Comparison of ENCODE assay signal across 8 cellular contexts in the genomic region with DNA sequence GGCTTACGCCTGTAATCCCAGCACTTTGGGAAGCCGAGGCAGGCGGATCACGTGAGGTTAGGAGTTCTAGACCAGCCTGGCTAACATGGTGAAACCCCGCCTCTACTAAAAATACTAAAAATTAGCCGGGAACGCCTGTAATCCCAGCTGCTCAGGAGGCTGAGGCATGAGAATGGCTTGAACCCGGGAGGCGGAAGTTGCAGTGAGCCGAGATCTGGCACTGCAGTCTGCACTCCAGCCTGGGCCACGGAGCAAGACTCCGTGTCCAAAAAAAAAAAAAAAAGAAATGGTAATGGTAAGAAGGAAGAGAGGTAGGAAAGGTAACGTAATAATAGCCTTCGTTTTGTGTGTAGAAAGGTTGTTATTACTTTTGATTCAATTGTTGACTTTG. TPM values are rescaled to one million over a fixed set of nuclear protein-coding genes. Genes with fewer than 3 reads are reported as not detected.
A peak's percentile ranks its signal among the peaks of the same experiment; 100 is the strongest.
DNase-seq lines count a peak whose midpoint lies in the region; ATAC-seq and TF ChIP-seq lines count a peak whose summit lies in the region.

No MANE protein-coding gene starts in this region.

- DNase-seq in neural crest cell (ENCODE audit: low read depth, low spot score) (no peak), putamen (ENCODE audit: low spot score) (no peak), NCI-H1436 (lab: John Stamatoyannopoulos, UW) (no peak)

- peak overlapping the region; percentile 98 for H3K27ac Mint-ChIP-seq in neural crest cell (ENCODE audit: unreplicated experiment)

- ATAC-seq in GM21717 (IDR thresholded peaks at IDR 0.05; ENCODE audit: unreplicated experiment): no peak
- ATAC-seq in HG02938 (IDR thresholded peaks at IDR 0.05; ENCODE audit: unreplicated experiment): no peak

- peaks cover 30% of the 10 kb centered on the region for H3K4me1 Mint-ChIP-seq in neural crest cell

- H2AFZ ChIP-seq in OCI-LY1 (ENCODE audit: low read length): no peak overlapping the region

- H3K9me3 ChIP-seq in DOHH2 (ENCODE audit: control insufficient read depth, insufficient read depth, low read length) (no peaks in the 10 kb centered on the region), OCI-LY1 (ENCODE audit: low read length) (no peaks in the 10 kb centered on the region), endocrine pancreas (ENCODE audit: control insufficient read depth, low read length) (no peaks in the 10 kb centered on the region)

- peak overlapping the region; percentile 97 for H3K4me3 ChIP-seq in DOHH2 (ENCODE audit: low read length)
- H3K4me3 ChIP-seq in OCI-LY1 (ENCODE audit: low read depth, low read length, poor library complexity, severe bottlenecking): peak overlapping the region; percentile 89
- H3K4me3 ChIP-seq in endocrine pancreas (ENCODE audit: control insufficient read depth, insufficient read depth, low read length): peak overlapping the region; percentile 68

- H3K9me3 Mint-ChIP-seq in neural crest cell: no peaks in the 10 kb centered on the region

- peaks cover 10% of the 10 kb centered on the region for H3K36me3 Mint-ChIP-seq in neural crest cell (ENCODE audit: low read depth)

- H3K4me2 ChIP-seq in DOHH2 (ENCODE audit: low read length): peak overlapping the region; percentile 82
- peak overlapping the region; percentile 90 for H3K4me2 ChIP-seq in OCI-LY1 (ENCODE audit: low read length)

- H3F3A ChIP-seq in DOHH2 (ENCODE audit: control insufficient read depth, insufficient read depth) (peaks cover 2% of the 10 kb centered on the region; the same call in 1 of the 2 replicates), OCI-LY1 (ENCODE audit: insufficient read depth, low read length) (no peaks in the 10 kb centered on the region)

- peaks cover 15% of the 10 kb centered on the region for H4K20me1 ChIP-seq in DOHH2 (ENCODE audit: control insufficient read depth, insufficient read depth, low read depth, low read length)
- H4K20me1 ChIP-seq in OCI-LY1 (ENCODE audit: insufficient read depth, low read length): no peaks in the 10 kb centered on the region

- peak overlapping the region; percentile 92 for H3K4me3 Mint-ChIP-seq in neural crest cell

- H3K27ac ChIP-seq in DOHH2 (ENCODE audit: low read depth, low read length) (no peak overlapping the region), OCI-LY1 (ENCODE audit: low read depth, low read length, poor library complexity, severe bottlenecking) (no peak overlapping the region)

- peaks cover 56% of the 10 kb centered on the region for H3K36me3 ChIP-seq in DOHH2 (ENCODE audit: control insufficient read depth, low read length)
- peaks cover 44% of the 10 kb centered on the region for H3K36me3 ChIP-seq in OCI-LY1 (ENCODE audit: insufficient read depth, low read length)
- peaks cover 6% of the 10 kb centered on the region for H3K36me3 ChIP-seq in endocrine pancreas (ENCODE audit: control insufficient read depth, insufficient read depth, low read length)

- H3K4me1 ChIP-seq in DOHH2 (ENCODE audit: control insufficient read depth, low read length): peaks cover 20% of the 10 kb centered on the region
- peaks cover 20% of the 10 kb centered on the region for H3K4me1 ChIP-seq in OCI-LY1 (ENCODE audit: insufficient read depth, low read length, severe bottlenecking)
- H3K4me1 ChIP-seq in endocrine pancreas (ENCODE audit: control insufficient read depth, insufficient read depth, low read length): peaks cover 3% of the 10 kb centered on the region

- H3K27me3 ChIP-seq in DOHH2 (ENCODE audit: control insufficient read depth, low read length) (no peaks in the 10 kb centered on the region), OCI-LY1 (ENCODE audit: insufficient read depth, low read length) (no peaks in the 10 kb centered on the region), endocrine pancreas (ENCODE audit: control insufficient read depth, insufficient read depth, low read length) (no peaks in the 10 kb centered on the region)

- TF ChIP-seq CTCF in DOHH2 (IDR thresholded peaks at IDR 0.05; ENCODE audit: low read depth, low read length, poor library complexity, severe bottlenecking): no peak
- TF ChIP-seq CTCF in OCI-LY1 (IDR thresholded peaks at IDR 0.05; ENCODE audit: low read length): no peak
- TF ChIP-seq CTCF in neural crest cell (conservative IDR thresholded peaks at IDR 0.05): no peak

- H3K9me2 ChIP-seq in DOHH2 (replicated peaks; ENCODE audit: control insufficient read depth, low read length) (no peaks in the 10 kb centered on the region), OCI-LY1 (ENCODE audit: low read depth, low read length) (no peaks in the 10 kb centered on the region)

- H3K27me3 Mint-ChIP-seq in neural crest cell (ENCODE audit: low read depth): no peaks in the 10 kb centered on the region

- peak overlapping the region; percentile 93 for H3K9ac ChIP-seq in OCI-LY1 (ENCODE audit: low read length)
- peak overlapping the region; percentile 78 for H3K9ac ChIP-seq in endocrine pancreas (ENCODE audit: control insufficient read depth, insufficient read depth, low read length)

- H3K79me2 ChIP-seq in DOHH2 (ENCODE audit: control insufficient read depth, low read length) (peaks cover 68% of the 10 kb centered on the region), OCI-LY1 (ENCODE audit: insufficient read depth, low read length) (peaks cover 25% of the 10 kb centered on the region)

RNA-seq across cellular contexts. Expression of a gene that starts 1.2 kb away (rescaled TPM):
- 24.2 and 24.5 TPM in 2 replicates for total RNA-seq in neural crest cell

RNA-seq across cellular contexts. Expression of a gene that starts 1.2 kb away (rescaled TPM):
- 24.7 and 27.5 TPM in 2 replicates for total RNA-seq in neural crest cell

RNA-seq across cellular contexts. Expression of a gene that starts 1.5 kb away (rescaled TPM):
- 1.1 and 1.5 TPM in 2 replicates for total RNA-seq in neural crest cell

RNA-seq across cellular contexts. Expression of a gene that starts 39.4 kb away (rescaled TPM):
- total RNA-seq in neural crest cell: 79.7 and 90.5 TPM in 2 replicates
